Comparison of ENCODE assay signal across 1 cellular context in the genomic region with DNA sequence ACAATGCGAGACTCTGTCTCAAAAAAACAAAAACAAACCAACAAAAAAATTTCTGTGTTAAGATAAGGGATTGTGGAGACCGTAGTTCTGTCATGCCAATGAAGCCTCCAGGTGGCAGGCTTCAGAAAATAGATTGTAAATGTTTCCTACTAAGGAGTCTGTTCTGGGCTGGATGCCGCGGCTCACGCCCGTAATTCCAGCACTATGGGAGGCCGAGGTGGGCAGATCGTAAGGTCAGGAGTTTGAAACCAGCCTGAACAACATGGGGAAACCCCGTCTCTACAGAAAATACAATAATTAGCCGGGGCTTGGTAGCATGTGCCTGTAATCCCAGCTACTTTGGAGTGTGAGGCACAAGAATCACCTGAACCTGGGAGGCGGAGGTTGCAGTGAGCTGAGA.
TF ChIP-seq lines count a peak whose summit lies in the region.

No MANE protein-coding gene starts in this region.

TF ChIP-seq in H1, 55 proteins besides CTCF, POLR2A, EP300 and RAD21:
- no peak for TF ChIP-seq BACH1 (IDR thresholded peaks at IDR 0.05; ENCODE audit: low read length)
- no peak for TF ChIP-seq KDM4A (IDR thresholded peaks at IDR 0.05; ENCODE audit: low read depth, low read length, severe bottlenecking)
- TF ChIP-seq HDAC2 (IDR thresholded peaks at IDR 0.05; ENCODE audit: borderline replicate concordance in 1 of 2, low read depth in 2 of 2, low read length in 2 of 2), result no peak
- no peak for TF ChIP-seq POU5F1 (IDR thresholded peaks at IDR 0.05; ENCODE audit: low read depth, low read length)
